In genomic region chr3:152356870-152357276, GRCh38 we compare ENCODE assay signal across 9 cellular contexts.
DNase-seq lines count a peak whose midpoint lies in the region; ATAC-seq and TF ChIP-seq lines count a peak whose summit lies in the region.
"Had no signal": no experiment of that assay in that cellular context is flagged by ENCODE, and none has a peak within 500 bp of the region (broad histone marks: within the 10 kb centered on the region; RNA-seq: fewer than 3 reads in every experiment).

No MANE protein-coding gene starts in this region.

- H3K36me3 Mint-ChIP-seq in activated CD8-positive, alpha-beta memory T cell treated with anti-CD3 and anti-CD28 coated beads, Interleukin-2, amount 10 ng/mL, durations not matched to agents 7 days and 5 days: peaks cover 55% of the 10 kb centered on the region
- no peaks in the 10 kb centered on the region for H3K36me3 Mint-ChIP-seq in IgD-negative memory B cell
- H3K36me3 Mint-ChIP-seq in stimulated activated naive CD8-positive, alpha-beta T cell treated with anti-CD3 and anti-CD28 coated beads, Interleukin-15, Interleukin-2, amounts not matched to agents 100 ng/mL and 50 ng/mL, for 24 hours (ENCODE audit: low read depth): peaks cover 54% of the 10 kb centered on the region

- peaks cover 68% of the 10 kb centered on the region for H3K4me1 Mint-ChIP-seq in activated CD8-positive, alpha-beta memory T cell treated with anti-CD3 and anti-CD28 coated beads, Interleukin-2, amount 10 ng/mL, durations not matched to agents 7 days and 5 days
- peaks cover 48 to 57% (median 54%) of the 10 kb centered on the region in 3 donors for H3K4me1 Mint-ChIP-seq in IgD-negative memory B cell
- H3K4me1 Mint-ChIP-seq in stimulated activated naive CD8-positive, alpha-beta T cell treated with anti-CD3 and anti-CD28 coated beads, Interleukin-15, Interleukin-2, amounts not matched to agents 100 ng/mL and 50 ng/mL, for 24 hours (ENCODE audit: low read depth): peaks cover 92% of the 10 kb centered on the region

- H3K9ac ChIP-seq in mesendoderm (ENCODE audit: low read length): no peak overlapping the region

- H3K4me2 ChIP-seq in mesendoderm (ENCODE audit: low read length): no peak overlapping the region

- H3K23ac ChIP-seq in mesendoderm (ENCODE audit: low read length): no peak overlapping the region

- H3K9me3 ChIP-seq in esophagus muscularis mucosa: no peaks in the 10 kb centered on the region
- H3K9me3 ChIP-seq: upper lobe of left lung had no signal

- H3K36me3 ChIP-seq in esophagus muscularis mucosa: no peaks in the 10 kb centered on the region
- no peaks in the 10 kb centered on the region for H3K36me3 ChIP-seq in mesendoderm (ENCODE audit: control insufficient read depth, insufficient read depth, low read length)
- H3K36me3 ChIP-seq: upper lobe of left lung had no signal

- no peak overlapping the region for H4K8ac ChIP-seq in mesendoderm (ENCODE audit: low read depth, low read length)

- H3K18ac ChIP-seq in mesendoderm (ENCODE audit: low read length): no peak overlapping the region

- H3K9me3 Mint-ChIP-seq in activated CD8-positive, alpha-beta memory T cell treated with anti-CD3 and anti-CD28 coated beads, Interleukin-2, amount 10 ng/mL, durations not matched to agents 7 days and 5 days (ENCODE audit: low read depth): no peaks in the 10 kb centered on the region
- no peaks in the 10 kb centered on the region for H3K9me3 Mint-ChIP-seq in IgD-negative memory B cell
- H3K9me3 Mint-ChIP-seq in stimulated activated naive CD8-positive, alpha-beta T cell treated with anti-CD3 and anti-CD28 coated beads, Interleukin-15, Interleukin-2, amounts not matched to agents 100 ng/mL and 50 ng/mL, for 24 hours: no peaks in the 10 kb centered on the region

- CTCF ChIA-PET in activated CD8-positive, alpha-beta memory T cell treated with anti-CD3 and anti-CD28 coated beads, Interleukin-2, amount 10 ng/mL, durations not matched to agents 7 days and 5 days (lab: Charles Lee): no interaction called here

- no peak overlapping the region for H2AK5ac ChIP-seq in mesendoderm (ENCODE audit: low read length)

- no peaks in the 10 kb centered on the region for H3K27me3 Mint-ChIP-seq in activated CD8-positive, alpha-beta memory T cell treated with anti-CD3 and anti-CD28 coated beads, Interleukin-2, amount 10 ng/mL, durations not matched to agents 7 days and 5 days
- H3K27me3 Mint-ChIP-seq in IgD-negative memory B cell: no peaks in the 10 kb centered on the region
- H3K27me3 Mint-ChIP-seq in stimulated activated naive CD8-positive, alpha-beta T cell treated with anti-CD3 and anti-CD28 coated beads, Interleukin-15, Interleukin-2, amounts not matched to agents 100 ng/mL and 50 ng/mL, for 24 hours: no peaks in the 10 kb centered on the region

- no peak for TF ChIP-seq EP300 in esophagus muscularis mucosa (IDR thresholded peaks at IDR 0.05)

- H3K79me1 ChIP-seq in mesendoderm (ENCODE audit: low read length): no peaks in the 10 kb centered on the region

- no peak for TF ChIP-seq POLR2A in esophagus muscularis mucosa (IDR thresholded peaks at IDR 0.05; ENCODE audit: low read depth)

- H3K4me1 ChIP-seq in esophagus muscularis mucosa (peaks cover 55 to 93% (median 74%) of the 10 kb centered on the region in 4 donors), mesendoderm (ENCODE audit: control insufficient read depth, low read depth, low read length) (no peaks in the 10 kb centered on the region)

- H2BK5ac ChIP-seq in mesendoderm (ENCODE audit: low read length): no peak overlapping the region

- WGBS in esophagus muscularis mucosa: 90% methylated on average over 2 of the region's 2 CpGs
- WGBS in mesendoderm (ENCODE audit: extremely low coverage, insufficient coverage, low lambda C conversion rate): no CpG with 5 or more reads among the region's 2 CpGs

- ATAC-seq in activated CD8-positive, alpha-beta memory T cell treated with anti-CD3 and anti-CD28 coated beads, Interleukin-2, amount 10 ng/mL, durations not matched to agents 7 days and 5 days: peak; percentile 81
- ATAC-seq in HG02678 (IDR thresholded peaks at IDR 0.05; ENCODE audit: unreplicated experiment): peak; percentile 72

- no peaks in the 10 kb centered on the region for H3K27me3 ChIP-seq in esophagus muscularis mucosa
- H3K27me3 ChIP-seq in mesendoderm (ENCODE audit: insufficient read depth, low read length, poor library complexity): no peaks in the 10 kb centered on the region
- H3K27me3 ChIP-seq: upper lobe of left lung had no signal

- H4K5ac ChIP-seq in mesendoderm (ENCODE audit: low read length): no peak overlapping the region

- no peak overlapping the region for H3K4me3 Mint-ChIP-seq in activated CD8-positive, alpha-beta memory T cell treated with anti-CD3 and anti-CD28 coated beads, Interleukin-2, amount 10 ng/mL, durations not matched to agents 7 days and 5 days
- H3K4me3 Mint-ChIP-seq in IgD-negative memory B cell: peak overlapping the region in 1 of 4 donors; percentile 23
- H3K4me3 Mint-ChIP-seq in stimulated activated naive CD8-positive, alpha-beta T cell treated with anti-CD3 and anti-CD28 coated beads, Interleukin-15, Interleukin-2, amounts not matched to agents 100 ng/mL and 50 ng/mL, for 24 hours: no peak overlapping the region

- H3K4ac ChIP-seq in mesendoderm (ENCODE audit: low read depth, low read length): no peak overlapping the region

- peak; percentile 61 for DNase-seq in activated CD8-positive, alpha-beta memory T cell treated with anti-CD3 and anti-CD28 coated beads, Interleukin-2, amount 10 ng/mL, durations not matched to agents 7 days and 5 days
- no peak for DNase-seq in activated CD8-positive, alpha-beta memory T cell treated with anti-CD3 and anti-CD28 coated beads, Interleukin-2, amount 50 U/mL, for 4 hours
- DNase-seq in esophagus muscularis mucosa (ENCODE audit: extremely low spot score) (no peak), NCI-H345 treated with DMSO at 0.1 percent for 48 hours (lab: John Stamatoyannopoulos, UW; ENCODE audit: unreplicated experiment) (no peak), mesendoderm (no peak)
- DNase-seq: upper lobe of left lung had no signal

- H3K4me3 ChIP-seq in esophagus muscularis mucosa (no peak overlapping the region), mesendoderm (ENCODE audit: low read length) (no peak overlapping the region)
- H3K4me3 ChIP-seq: upper lobe of left lung had no signal

- no peak overlapping the region for H2BK15ac ChIP-seq in mesendoderm (replicated peaks; ENCODE audit: low read depth)

- intact Hi-C loops in esophagus muscularis mucosa (cut with DNase I): no loop called here

- peak overlapping the region in 2 of 4 donors; percentile 4 to 17 for H3K27ac ChIP-seq in esophagus muscularis mucosa (replicated peaks in 1 of 4)
- H3K27ac ChIP-seq in mesendoderm (ENCODE audit: low read depth, low read length): no peak overlapping the region
- H3K27ac ChIP-seq: upper lobe of left lung had no signal

- peak overlapping the region; percentile 74 for H3K27ac Mint-ChIP-seq in activated CD8-positive, alpha-beta memory T cell treated with anti-CD3 and anti-CD28 coated beads, Interleukin-2, amount 10 ng/mL, durations not matched to agents 7 days and 5 days
- peak overlapping the region; percentile 15 to 84 (median 71) for H3K27ac Mint-ChIP-seq in IgD-negative memory B cell
- peak overlapping the region; percentile 95 for H3K27ac Mint-ChIP-seq in stimulated activated naive CD8-positive, alpha-beta T cell treated with anti-CD3 and anti-CD28 coated beads, Interleukin-15, Interleukin-2, amounts not matched to agents 100 ng/mL and 50 ng/mL, for 24 hours

- H3K79me2 ChIP-seq in mesendoderm (ENCODE audit: control insufficient read depth, insufficient read depth, low read length): no peaks in the 10 kb centered on the region

- H3K56ac ChIP-seq in mesendoderm (ENCODE audit: low read length): no peak overlapping the region

- H2BK120ac ChIP-seq in mesendoderm (ENCODE audit: low read depth, low read length): no peak overlapping the region

- TF ChIP-seq CTCF in esophagus muscularis mucosa (IDR thresholded peaks at IDR 0.05): no peak
